8 cellular contexts compared by ENCODE assay signal in the genomic region with DNA sequence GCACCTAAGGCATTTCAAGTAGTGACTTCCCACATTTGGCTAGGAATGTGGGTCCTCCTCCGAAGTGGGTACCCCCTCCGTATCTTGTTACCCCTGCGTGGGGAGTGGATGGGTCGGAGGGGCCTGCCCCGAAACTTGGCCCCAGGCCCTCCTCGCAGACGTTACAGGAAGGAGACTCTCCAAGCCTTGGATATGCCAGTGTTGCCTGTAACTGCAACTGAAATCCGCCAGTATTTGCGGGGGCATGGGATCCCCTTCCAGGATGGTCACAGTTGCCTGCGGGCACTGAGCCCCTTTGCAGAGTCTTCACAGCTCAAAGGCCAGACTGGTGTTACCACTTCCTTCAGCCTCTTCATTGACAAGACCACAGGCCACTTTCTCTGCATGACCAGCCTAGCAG. TPM values are rescaled to one million over a fixed set of nuclear protein-coding genes. Genes with fewer than 3 reads are reported as not detected.
DNase-seq lines count a peak whose midpoint lies in the region; ATAC-seq, FAIRE-seq and TF ChIP-seq lines count a peak whose summit lies in the region.

No MANE protein-coding gene starts in this region.

- no peaks in the 10 kb centered on the region for H3K9me3 ChIP-seq in cardiac muscle cell (ENCODE audit: low read depth)

- H3K36me3 ChIP-seq in cardiac muscle cell: peaks cover 13% of the 10 kb centered on the region

- peaks cover 7% of the 10 kb centered on the region for H3K4me1 ChIP-seq in cardiac muscle cell (ENCODE audit: low read depth)

- FAIRE-seq in GM19239 (lab: Jason Lieb, UNC): no peak

- H3K4me3 ChIP-seq in cardiac muscle cell: peak overlapping the region; percentile 82
- H3K4me3 ChIP-seq in astrocyte of the spinal cord (ENCODE audit: low read depth, low read length): peak overlapping the region; percentile 96

- ATAC-seq in left cardiac atrium: no peak
- no peak for ATAC-seq in memory B cell (ENCODE audit: low read depth)

- H3K27ac ChIP-seq in cardiac muscle cell: no peak overlapping the region

- peaks cover 22% of the 10 kb centered on the region for H3K4me1 Mint-ChIP-seq in memory B cell
- H3K4me1 Mint-ChIP-seq in type B pancreatic cell (ENCODE audit: unreplicated experiment): peaks cover 25% of the 10 kb centered on the region

- intact Hi-C loops in left cardiac atrium (cut with DNase I): no loop called here

- H3K27ac Mint-ChIP-seq in memory B cell: peak overlapping the region; percentile 90
- H3K27ac Mint-ChIP-seq in type B pancreatic cell: peak overlapping the region; percentile 92

- H3K36me3 Mint-ChIP-seq in memory B cell (peaks cover 25% of the 10 kb centered on the region), type B pancreatic cell (peaks cover 20% of the 10 kb centered on the region)

- H3K27me3 Mint-ChIP-seq in memory B cell (no peaks in the 10 kb centered on the region), type B pancreatic cell (no peaks in the 10 kb centered on the region)

- H3K9me3 Mint-ChIP-seq in memory B cell (no peaks in the 10 kb centered on the region), type B pancreatic cell (no peaks in the 10 kb centered on the region)

- no peak for DNase-seq in cardiac muscle cell (ENCODE audit: low read depth in 1 of 2, low spot score in 1 of 2)
- DNase-seq in left cardiac atrium: no peak
- no peak for DNase-seq in astrocyte of the spinal cord (ENCODE audit: low read depth, low spot score)
- no peak for DNase-seq in memory B cell (ENCODE audit: low spot score in 2 of 2)
- DNase-seq in type B pancreatic cell (ENCODE audit: extremely low spot score, unreplicated experiment): no peak
- no peak for DNase-seq in GM19239 (ENCODE audit: insufficient read length, low spot score)
- DNase-seq in G401 (ENCODE audit: low spot score): no peak
- DNase-seq in nucleus accumbens (lab: John Stamatoyannopoulos, UW): no peak

- peak overlapping the region; percentile 97 for H3K4me3 Mint-ChIP-seq in memory B cell
- H3K4me3 Mint-ChIP-seq in type B pancreatic cell: peak overlapping the region; percentile 98

- TF ChIP-seq CTCF in cardiac muscle cell (IDR thresholded peaks at IDR 0.05; ENCODE audit: low read depth, low read length) (no peak), astrocyte of the spinal cord (IDR thresholded peaks at IDR 0.05; ENCODE audit: low read depth, low read length) (no peak), type B pancreatic cell (conservative IDR thresholded peaks at IDR 0.05) (no peak)

- in situ Hi-C loops in astrocyte of the spinal cord (cut with HindIII; ENCODE audit: low sequenced_read_pairs) (no loop called here), G401 (cut with HindIII; ENCODE audit: low sequenced_read_pairs) (no loop called here)

- no peaks in the 10 kb centered on the region for H3K27me3 ChIP-seq in cardiac muscle cell

RNA-seq across cellular contexts. Expression of gene TWNK, which starts 0.8 kb away (rescaled TPM):
- total RNA-seq in cardiac muscle cell (6.1 and 7.6 TPM in 2 replicates), left cardiac atrium (1 to 10 TPM; 4.8 to 6.5 TPM), type B pancreatic cell (ENCODE audit: low replicate concordance) (11.3 and 19.2 TPM in 2 replicates)
- 6.9 and 12.3 TPM in 2 replicates for polyA plus RNA-seq in cardiac muscle cell
- 20.9 and 21.7 TPM in 2 replicates for total RNA-seq in G401 (2014; rRNA removed; shearing (Covaris generic))

RNA-seq across cellular contexts. Expression of gene MRPL43, which starts 0.9 kb away (rescaled TPM):
- total RNA-seq in cardiac muscle cell: 91.8 and 114 TPM in 2 replicates
- 128 and 131 TPM in 2 replicates for polyA plus RNA-seq in cardiac muscle cell
- 10 to 100 TPM; 47.3 to 52.0 TPM for total RNA-seq in left cardiac atrium
- 69.7 and 74.2 TPM in 2 replicates for total RNA-seq in type B pancreatic cell (ENCODE audit: low replicate concordance)
- 91.6 and 117 TPM in 2 replicates for total RNA-seq in G401 (2014; rRNA removed; shearing (Covaris generic))

RNA-seq across cellular contexts. Expression of gene LZTS2, which starts 11.4 kb away (rescaled TPM):
- 156 and 168 TPM in 2 replicates for total RNA-seq in cardiac muscle cell
- 128 and 129 TPM in 2 replicates for polyA plus RNA-seq in cardiac muscle cell
- total RNA-seq in left cardiac atrium: 10 to 100 TPM; 43.9 to 47.7 TPM
- 50.2 and 86.6 TPM in 2 replicates for total RNA-seq in type B pancreatic cell (ENCODE audit: low replicate concordance)
- total RNA-seq in G401 (2014; rRNA removed; shearing (Covaris generic)): 146 and 166 TPM in 2 replicates

RNA-seq across cellular contexts. Expression of gene SEMA4G, which starts 18.9 kb away (rescaled TPM):
- 8.1 and 18.1 TPM in 2 replicates for total RNA-seq in cardiac muscle cell
- polyA plus RNA-seq in cardiac muscle cell: 7.0 and 10.6 TPM in 2 replicates
- 1 to 10 TPM; 2.4 to 2.7 TPM for total RNA-seq in left cardiac atrium
- 28.0 and 46.0 TPM in 2 replicates for total RNA-seq in type B pancreatic cell (ENCODE audit: low replicate concordance)
- 15.3 and 36.2 TPM in 2 replicates for total RNA-seq in G401 (2014; rRNA removed; shearing (Covaris generic))

RNA-seq across cellular contexts. Expression of gene PDZD7, which starts 42.8 kb away (rescaled TPM):
- total RNA-seq in cardiac muscle cell (1.3 and 4.5 TPM in 2 replicates), left cardiac atrium (under 1 TPM; 0.44 to 0.50 TPM), type B pancreatic cell (ENCODE audit: low replicate concordance) (1.4 and 2.0 TPM in 2 replicates)
- 2.4 and 7.7 TPM in 2 replicates for polyA plus RNA-seq in cardiac muscle cell
- total RNA-seq in G401 (2014; rRNA removed; shearing (Covaris generic)): 2.4 and 4.5 TPM in 2 replicates
